Comparison of ENCODE assay signal across 25 cellular contexts in the genomic region with DNA sequence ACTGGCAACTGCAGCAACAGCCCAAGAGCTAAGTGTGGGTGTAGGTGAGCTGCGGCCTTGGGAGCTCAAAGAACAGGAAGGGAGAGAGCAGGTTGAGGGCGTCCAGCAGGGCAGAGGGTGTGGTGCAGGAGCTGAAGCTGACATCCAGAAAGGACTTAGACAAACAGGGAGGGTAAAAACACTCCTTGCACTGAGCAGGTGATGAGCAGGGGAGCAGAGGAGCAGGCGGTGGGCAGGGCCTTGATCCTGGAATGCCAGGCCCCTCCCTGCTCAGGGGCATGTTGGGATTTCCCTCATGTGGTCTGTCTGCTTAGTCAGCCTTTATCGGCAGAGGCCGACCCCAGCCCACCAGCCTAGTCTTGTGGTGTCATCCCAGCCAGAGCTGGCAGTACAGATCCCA.
"Had no signal": no experiment of that assay in that cellular context is flagged by ENCODE, and none has a peak within 500 bp of the region (broad histone marks: within the 10 kb centered on the region; RNA-seq: fewer than 3 reads in every experiment).

No MANE protein-coding gene starts in this region.

- DNase-seq: activated CD4-positive, alpha-beta T cell treated with anti-CD3 and anti-CD28 coated beads for 48 hours; activated CD4-positive, alpha-beta T cell treated with anti-CD3 and anti-CD28 coated beads, Interleukin-2, amount 50 U/mL, for 48 hours; activated CD8-positive, alpha-beta memory T cell treated with anti-CD3 and anti-CD28 coated beads for 24 hours; activated effector memory CD4-positive, alpha-beta T cell treated with anti-CD3 and anti-CD28 coated beads, Interleukin-2, amount 50 U/mL, for 16 hours; activated naive CD4-positive, alpha-beta T cell treated with anti-CD3 and anti-CD28 coated beads for 36 hours; activated naive CD8-positive, alpha-beta T cell treated with anti-CD3 and anti-CD28 coated beads, Interleukin-2, amount 10 ng/mL, durations not matched to agents 7 days and 5 days; caudate nucleus; effector CD4-positive, alpha-beta T cell; head of caudate nucleus; hippocampal formation; left ventricle myocardium inferior; naive B cell; nephron progenitor cell; nucleus accumbens; pancreas; psoas muscle; stimulated activated naive CD4-positive, alpha-beta T cell; T-helper 1 cell had no signal

- ATAC-seq: gastroesophageal sphincter, pancreas, psoas muscle had no signal

- H3K27ac ChIP-seq: epithelial cell of prostate, gastroesophageal sphincter, left ventricle myocardium inferior, pancreas, psoas muscle, tibial nerve had no signal

- H3K4me1 ChIP-seq: gastroesophageal sphincter, pancreas, psoas muscle, tibial nerve had no signal

- H3K36me3 ChIP-seq: gastroesophageal sphincter, left ventricle myocardium inferior, pancreas, tibial nerve had no signal

- H3K9me3 Mint-ChIP-seq: activated naive CD4-positive, alpha-beta T cell treated with anti-CD3 and anti-CD28 coated beads for 36 hours; activated naive CD8-positive, alpha-beta T cell treated with anti-CD3 and anti-CD28 coated beads, Interleukin-2, amount 10 ng/mL, durations not matched to agents 7 days and 5 days; activated T-helper 1 cell treated with anti-CD3 and anti-CD28 coated beads, Interleukin-12 subunit alpha, Interleukin-12 subunit beta, Interleukin-2, Interleukin-4 antibody, amounts not matched to agents 30 ng/mL and 10 ng/mL and 1 ng/mL, durations not matched to agents 14 hours and 24 hours and 36 hours; dendritic cell treated with granulocyte-macrophage colony-stimulating factor and Interleukin-4, amounts not matched to agents 40 ng/mL and 50 ng/mL, for 4 days; nephron progenitor cell; T-helper 2 cell treated with Interferon-gamma antibody and Interleukin-4, amounts not matched to agents 5 μg/mL and 100 μg/mL, for 36 hours had no signal

- H3K4me1 Mint-ChIP-seq: activated naive CD8-positive, alpha-beta T cell treated with anti-CD3 and anti-CD28 coated beads, Interleukin-2, amount 10 ng/mL, durations not matched to agents 7 days and 5 days; naive B cell had no signal

- H3K4me3 ChIP-seq: gastroesophageal sphincter, left ventricle myocardium inferior, lung, pancreas, psoas muscle, tibial nerve had no signal

- H3K36me3 Mint-ChIP-seq: activated naive CD8-positive, alpha-beta T cell treated with anti-CD3 and anti-CD28 coated beads, Interleukin-2, amount 10 ng/mL, durations not matched to agents 7 days and 5 days; naive B cell had no signal

- H3K4me3 Mint-ChIP-seq: activated naive CD4-positive, alpha-beta T cell treated with anti-CD3 and anti-CD28 coated beads for 36 hours; activated naive CD8-positive, alpha-beta T cell treated with anti-CD3 and anti-CD28 coated beads, Interleukin-2, amount 10 ng/mL, durations not matched to agents 7 days and 5 days; activated T-helper 1 cell treated with anti-CD3 and anti-CD28 coated beads, Interleukin-12 subunit alpha, Interleukin-12 subunit beta, Interleukin-2, Interleukin-4 antibody, amounts not matched to agents 30 ng/mL and 10 ng/mL and 1 ng/mL, durations not matched to agents 14 hours and 24 hours and 36 hours; dendritic cell treated with granulocyte-macrophage colony-stimulating factor and Interleukin-4, amounts not matched to agents 40 ng/mL and 50 ng/mL, for 4 days; naive B cell; nephron progenitor cell; T-helper 2 cell treated with Interferon-gamma antibody and Interleukin-4, amounts not matched to agents 5 μg/mL and 100 μg/mL, for 36 hours had no signal

- H3K9me3 ChIP-seq: gastroesophageal sphincter, left ventricle myocardium inferior, pancreas, psoas muscle, tibial nerve had no signal

- H3K27ac Mint-ChIP-seq: activated naive CD4-positive, alpha-beta T cell treated with anti-CD3 and anti-CD28 coated beads for 36 hours; activated naive CD8-positive, alpha-beta T cell treated with anti-CD3 and anti-CD28 coated beads, Interleukin-2, amount 10 ng/mL, durations not matched to agents 7 days and 5 days; activated T-helper 1 cell treated with anti-CD3 and anti-CD28 coated beads, Interleukin-12 subunit alpha, Interleukin-12 subunit beta, Interleukin-2, Interleukin-4 antibody, amounts not matched to agents 30 ng/mL and 10 ng/mL and 1 ng/mL, durations not matched to agents 14 hours and 24 hours and 36 hours; dendritic cell treated with granulocyte-macrophage colony-stimulating factor and Interleukin-4, amounts not matched to agents 40 ng/mL and 50 ng/mL, for 4 days; naive B cell; nephron progenitor cell; T-helper 2 cell treated with Interferon-gamma antibody and Interleukin-4, amounts not matched to agents 5 μg/mL and 100 μg/mL, for 36 hours had no signal

- H3K27me3 ChIP-seq: gastroesophageal sphincter, pancreas, tibial nerve had no signal
